16 cellular contexts compared by ENCODE assay signal in genomic region chr12:57816001-57816854, GRCh38. TPM values are rescaled to one million over a fixed set of nuclear protein-coding genes. Genes with fewer than 3 reads are reported as not detected.
DNase-seq lines count a peak whose midpoint lies in the region; ATAC-seq, FAIRE-seq and TF ChIP-seq lines count a peak whose summit lies in the region.
"Had no signal": no experiment of that assay in that cellular context is flagged by ENCODE, and none has a peak within 500 bp of the region (broad histone marks: within the 10 kb centered on the region; RNA-seq: fewer than 3 reads in every experiment).

No MANE protein-coding gene starts in this region.

- H3K9me3 ChIP-seq in BLaER1 treated with 17β-estradiol and CSF1 and Interleukin-3, amounts not matched to agents 10 nM and 100 nM (replicated peaks in 1 of 11): no peaks in the 10 kb centered on the region
- H3K9me3 ChIP-seq in K562 (replicated peaks; ENCODE audit: control insufficient read depth, insufficient read depth, low read depth, low read length) (no peaks in the 10 kb centered on the region), osteoblast (ENCODE audit: low read depth, low read length) (no peaks in the 10 kb centered on the region)
- H3K9me3 ChIP-seq: BLaER1, breast epithelium had no signal

- 40% methylated on average over 3 of the region's 3 CpGs for WGBS in K562 (ENCODE audit: insufficient coverage, low coverage, missing lambda C conversion rate)

- H3K4me3 ChIP-seq in BLaER1 treated with 17β-estradiol and CSF1 and Interleukin-3, amounts not matched to agents 10 nM and 100 nM: no peak overlapping the region
- H3K4me3 ChIP-seq in K562 (no peak overlapping the region), osteoblast (ENCODE audit: insufficient read depth, low read length) (no peak overlapping the region)
- H3K4me3 ChIP-seq: BLaER1, breast epithelium had no signal

- H3K36me3 ChIP-seq in BLaER1 treated with 17β-estradiol and CSF1 and Interleukin-3, amounts not matched to agents 10 nM and 100 nM: peaks cover 23 to 37% (median 30%) of the 10 kb centered on the region in 11 experiments
- H3K36me3 ChIP-seq in K562 (ENCODE audit: control insufficient read depth, insufficient read depth, low read length) (peaks cover under 1% of the 10 kb centered on the region; the same call in 1 of the 3 replicates), osteoblast (ENCODE audit: insufficient read depth, low read length) (peaks cover 30% of the 10 kb centered on the region)
- H3K36me3 ChIP-seq: breast epithelium had no signal

- no peak for TF ChIP-seq POLR2A in K562 (conservative IDR thresholded peaks at IDR 0.05)

- peak; percentile 71 for FAIRE-seq in K562 (lab: Jason Lieb, UNC)

- H3K79me2 ChIP-seq in K562 (ENCODE audit: control insufficient read depth, insufficient read depth, low read length): no peaks in the 10 kb centered on the region
- no peaks in the 10 kb centered on the region for H3K79me2 ChIP-seq in osteoblast (ENCODE audit: insufficient read depth, low read length)

- peaks cover 0 to 57% (median 21%) of the 10 kb centered on the region in 10 experiments; a peak in 14 of 20 replicates for H3K4me1 ChIP-seq in BLaER1 treated with 17β-estradiol and CSF1 and Interleukin-3, amounts not matched to agents 10 nM and 100 nM
- H3K4me1 ChIP-seq in K562 (replicated peaks in 1 of 2; ENCODE audit: control insufficient read depth in 2 of 2, insufficient read depth in 2 of 2, low read length in 2 of 2) (peaks cover 9 to 17% of the 10 kb centered on the region in 2 experiments; a peak in 3 of 5 replicates), osteoblast (ENCODE audit: insufficient read depth, low read length) (peaks cover 22% of the 10 kb centered on the region)
- H3K4me1 ChIP-seq: BLaER1 had no signal

- peak overlapping the region in 1 of 11 experiments; percentile 11; a peak in 1 of 22 replicates for H3K9ac ChIP-seq in BLaER1 treated with 17β-estradiol and CSF1 and Interleukin-3, amounts not matched to agents 10 nM and 100 nM
- H3K9ac ChIP-seq in K562 (ENCODE audit: insufficient read depth in 1 of 2, low read depth in 2 of 2, low read length in 2 of 2): peak overlapping the region in 1 of 2 experiments; percentile 23; a peak in 1 of 4 replicates
- H3K9ac ChIP-seq: BLaER1 had no signal

- peaks cover 0 to 22% (median 0%) of the 10 kb centered on the region in 11 experiments; a peak in 7 of 22 replicates for H4K20me1 ChIP-seq in BLaER1 treated with 17β-estradiol and CSF1 and Interleukin-3, amounts not matched to agents 10 nM and 100 nM
- H4K20me1 ChIP-seq in K562 (replicated peaks; ENCODE audit: control insufficient read depth, insufficient read depth, low read length) (no peaks in the 10 kb centered on the region; the same call in 1 of the 2 replicates), osteoblast (ENCODE audit: insufficient read depth, low read length) (peaks cover 22% of the 10 kb centered on the region)
- H4K20me1 ChIP-seq: BLaER1 had no signal

- TF ChIP-seq RAD21 in K562 (CRISPR knock-in tag; conservative IDR thresholded peaks at IDR 0.05 in 1 of 2, IDR thresholded peaks at IDR 0.05 in 1 of 2): no peak

- H2AFZ ChIP-seq in K562 (ENCODE audit: low read depth, low read length) (peak overlapping the region; percentile 61), osteoblast (ENCODE audit: low read length) (no peak overlapping the region)

- TF ChIP-seq CTCF in K562 (IDR thresholded peaks at IDR 0.05 in 2 of 3, conservative IDR thresholded peaks at IDR 0.05 in 1 of 3; ENCODE audit: insufficient read depth in 2 of 3, low read depth in 1 of 3, low read length in 3 of 3) (no peak), osteoblast (IDR thresholded peaks at IDR 0.05; ENCODE audit: extremely low read depth, low read depth, low read length) (no peak)

- H3K4me2 ChIP-seq in BLaER1 treated with 17β-estradiol and CSF1 and Interleukin-3, amounts not matched to agents 10 nM and 100 nM: peak overlapping the region in 7 of 11 experiments; percentile 19 to 85 (median 81); a peak in 13 of 22 replicates
- H3K4me2 ChIP-seq in K562 (ENCODE audit: insufficient read depth, low read length) (no peak overlapping the region), osteoblast (ENCODE audit: insufficient read depth, low read length) (no peak overlapping the region)
- H3K4me2 ChIP-seq: BLaER1 had no signal

- peaks cover 4% of the 10 kb centered on the region for H3K9me1 ChIP-seq in K562 (ENCODE audit: control insufficient read depth, insufficient read depth, low read length)

- H3K27ac ChIP-seq in BLaER1 treated with 17β-estradiol and CSF1 and Interleukin-3, amounts not matched to agents 10 nM and 100 nM: peak overlapping the region in 7 of 11 experiments; percentile 16 to 78 (median 60); a peak in 13 of 22 replicates
- H3K27ac ChIP-seq in K562 (ENCODE audit: extremely low read depth, low read depth, low read length) (peak overlapping the region; percentile 37; the same call in 1 of the 3 replicates), osteoblast (ENCODE audit: low read depth, low read length) (no peak overlapping the region)
- H3K27ac ChIP-seq: BLaER1, VCaP had no signal

- DNase-seq in COLO668 (lab: John Stamatoyannopoulos, UW; ENCODE audit: unreplicated experiment) (peak; percentile 40), K562 (ENCODE audit: extremely low read depth in 1 of 4, low spot score in 3 of 4) (no peak), posterior vena cava (ENCODE audit: low spot score) (peak; percentile 64), osteoblast (ENCODE audit: insufficient read length, low spot score, missing footprints) (no peak), NCI-H2227 treated with DMSO at 0.1 percent for 48 hours (lab: John Stamatoyannopoulos, UW) (no peak), NCI-H82 treated with DMSO at 0.1 percent for 48 hours (lab: John Stamatoyannopoulos, UW; ENCODE audit: unreplicated experiment) (no peak)
- DNase-seq: effector CD8-positive, alpha-beta T cell; EL; H9; NCI-H446; nephron progenitor cell; stimulated activated CD4-positive, alpha-beta T cell treated with anti-CD3 and anti-CD28 coated beads, Interleukin-4, amount 100 ng/mL, for 24 hours had no signal

- no TSS peak for BruUV-seq in K562 (replicated peaks; lab: Mats Ljungman, UMichigan)

- ATAC-seq in K562: no peak

- intact Hi-C loops in K562 (cut with micrococcal nuclease): no loop called here
- intact Hi-C loops in posterior vena cava (cut with DNase I): no loop called here

- POLR2A ChIA-PET in K562 (lab: Yijun Ruan, JAX): interaction anchor here (0.5 to 1.3 kb wide), 7 partner anchors 9 to 30 kb away, joined by 3 to 5 read pairs (median 4); no protein-coding TSS in a partner anchor

- TF ChIP-seq EP300 in K562 (IDR thresholded peaks at IDR 0.05; ENCODE audit: low read length): no peak

- CTCF ChIA-PET in K562 (lab: Yijun Ruan, JAX; ENCODE audit: low intra/inter-chr PET ratio): interaction anchor here (1.1 kb wide), 1 partner anchor 89 kb away, joined by 6 read pairs; no protein-coding TSS in a partner anchor

- no peaks in the 10 kb centered on the region for H3K27me3 ChIP-seq in BLaER1 treated with 17β-estradiol and CSF1 and Interleukin-3, amounts not matched to agents 10 nM and 100 nM
- no peaks in the 10 kb centered on the region for H3K27me3 ChIP-seq in K562 (ENCODE audit: control insufficient read depth in 2 of 2, insufficient read depth in 2 of 2, low read length in 2 of 2)
- H3K27me3 ChIP-seq in osteoblast (ENCODE audit: insufficient read depth, low read length): no peaks in the 10 kb centered on the region
- H3K27me3 ChIP-seq: BLaER1, breast epithelium had no signal

- in situ Hi-C loops in K562 (cut with MboI): no loop called here

RNA-seq across cellular contexts. Expression of gene AVIL, which starts 2.3 kb away (rescaled TPM):
- total RNA-seq in K562 (2011; cell fraction: chromatin; rRNA removed; ENCODE audit: low replicate concordance): 1.2 and 1.3 TPM in 2 replicates
- 0.39 and 0.83 TPM in 2 replicates for total RNA-seq in K562 (2011; cell fraction: nucleolus; rRNA removed)
- total RNA-seq in K562 (2011; cell fraction: nucleoplasm; rRNA removed): 1.1 and 1.5 TPM in 2 replicates
- total RNA-seq in K562 (2014; rRNA removed) (0.05 and 0.24 TPM in 2 replicates), K562 (2014; rRNA removed; fragmentation: Illumina TruSeq; extraction: Trizol) (0.16 and 0.22 TPM in 2 replicates), K562 (2015; rRNA removed; fragmentation: Illumina TruSeq; extraction: Trizol) (0.25 and 0.34 TPM in 2 replicates), K562 (2021) (0.27 and 0.33 TPM in 2 replicates), posterior vena cava (1 to 10 TPM; 5.6 to 6.3 TPM), osteoblast (5.4 and 7.1 TPM in 2 replicates)
- polyA plus RNA-seq in K562 (2011; rRNA removed) (0.17 and 0.24 TPM in 2 replicates), K562 (2014; fragmentation: Illumina TruSeq; extraction: Trizol) (0.39 TPM in 2 replicates), K562 (2014; fragmentation: Nextera tagmentation; extraction: Ambion mirVana) (under 1 TPM; 0.24 to 0.36 TPM), K562 (2014; rRNA removed) (1.5 TPM in 1 of 2 replicates, not detected in the other)
- 0.10 and 0.18 TPM in 2 replicates for polyA plus RNA-seq in K562 (2011; cell fraction: cytosol; rRNA removed)
- polyA plus RNA-seq in K562 (2011; cell fraction: nucleus; rRNA removed): 0.55 and 0.97 TPM in 2 replicates
- polyA plus RNA-seq in K562 (2012): 0.73 and 2.2 TPM in 2 replicates
- polyA minus RNA-seq in K562 (2011; rRNA and poly(A)+ RNA removed): 0.18 and 0.27 TPM in 2 replicates
- not detected in 2 replicates for polyA minus RNA-seq in K562 (2011; cell fraction: cytosol; rRNA and poly(A)+ RNA removed)
- 0.27 and 0.89 TPM in 2 replicates for polyA minus RNA-seq in K562 (2011; cell fraction: nucleus; rRNA and poly(A)+ RNA removed)

RNA-seq across cellular contexts. Expression of gene CTDSP2, which starts 30.3 kb away (rescaled TPM):
- 89.2 and 157 TPM in 2 replicates for total RNA-seq in K562 (2011; cell fraction: chromatin; rRNA removed; ENCODE audit: low replicate concordance)
- 72.6 and 88.1 TPM in 2 replicates for total RNA-seq in K562 (2011; cell fraction: nucleolus; rRNA removed)
- 93.3 and 110 TPM in 2 replicates for total RNA-seq in K562 (2011; cell fraction: nucleoplasm; rRNA removed)
- total RNA-seq in K562 (2014; rRNA removed) (42.0 and 60.5 TPM in 2 replicates), K562 (2014; rRNA removed; fragmentation: Illumina TruSeq; extraction: Trizol) (46.6 and 47.7 TPM in 2 replicates), K562 (2015; rRNA removed; fragmentation: Illumina TruSeq; extraction: Trizol) (39.8 and 40.2 TPM in 2 replicates), K562 (2021) (93.7 and 108 TPM in 2 replicates), posterior vena cava (100 to 1,000 TPM; 135 to 138 TPM), osteoblast (105 and 116 TPM in 2 replicates)
- polyA plus RNA-seq in K562 (2011; rRNA removed) (87.2 and 94.7 TPM in 2 replicates), K562 (2014; fragmentation: Illumina TruSeq; extraction: Trizol) (86.4 and 89.3 TPM in 2 replicates), K562 (2014; fragmentation: Nextera tagmentation; extraction: Ambion mirVana) (10 to 100 TPM; 20.4 to 24.1 TPM), K562 (2014; rRNA removed) (62.5 and 64.5 TPM in 2 replicates)
- 115 and 117 TPM in 2 replicates for polyA plus RNA-seq in K562 (2011; cell fraction: cytosol; rRNA removed)
- polyA plus RNA-seq in K562 (2011; cell fraction: nucleus; rRNA removed): 128 and 133 TPM in 2 replicates
- 83.4 and 116 TPM in 2 replicates for polyA plus RNA-seq in K562 (2012)
- polyA minus RNA-seq in K562 (2011; rRNA and poly(A)+ RNA removed): 102 and 145 TPM in 2 replicates
- polyA minus RNA-seq in K562 (2011; cell fraction: cytosol; rRNA and poly(A)+ RNA removed): 85.8 and 88.5 TPM in 2 replicates
- polyA minus RNA-seq in K562 (2011; cell fraction: nucleus; rRNA and poly(A)+ RNA removed): 40.9 and 69.2 TPM in 2 replicates

RNA-seq across cellular contexts. Expression of gene TSFM, which starts 33.6 kb away (rescaled TPM):
- 19.9 and 28.1 TPM in 2 replicates for total RNA-seq in K562 (2011; cell fraction: chromatin; rRNA removed; ENCODE audit: low replicate concordance)
- total RNA-seq in K562 (2011; cell fraction: nucleolus; rRNA removed): 16.2 and 23.0 TPM in 2 replicates
- 21.9 and 30.2 TPM in 2 replicates for total RNA-seq in K562 (2011; cell fraction: nucleoplasm; rRNA removed)
- 56.7 and 74.2 TPM in 2 replicates for total RNA-seq in K562 (2014; rRNA removed)
- 48.1 and 56.4 TPM in 2 replicates for total RNA-seq in K562 (2014; rRNA removed; fragmentation: Illumina TruSeq; extraction: Trizol)
- total RNA-seq in K562 (2015; rRNA removed; fragmentation: Illumina TruSeq; extraction: Trizol): 56.0 and 58.2 TPM in 2 replicates
- total RNA-seq in K562 (2021): 62.4 and 62.6 TPM in 2 replicates
- polyA plus RNA-seq in K562 (2011; rRNA removed): 38.9 and 44.6 TPM in 2 replicates
- polyA plus RNA-seq in K562 (2011; cell fraction: cytosol; rRNA removed): 21.4 and 23.3 TPM in 2 replicates
- 15.8 and 18.8 TPM in 2 replicates for polyA plus RNA-seq in K562 (2011; cell fraction: nucleus; rRNA removed)
- 34.8 and 50.5 TPM in 2 replicates for polyA plus RNA-seq in K562 (2012)
- polyA plus RNA-seq in K562 (2014; fragmentation: Illumina TruSeq; extraction: Trizol): 55.3 and 57.1 TPM in 2 replicates
- polyA plus RNA-seq in K562 (2014; fragmentation: Nextera tagmentation; extraction: Ambion mirVana): 100 to 1,000 TPM; 166 to 198 TPM
- 60.2 and 70.7 TPM in 2 replicates for polyA plus RNA-seq in K562 (2014; rRNA removed)
- polyA minus RNA-seq in K562 (2011; rRNA and poly(A)+ RNA removed): 11.8 and 13.0 TPM in 2 replicates
- 13.4 and 15.1 TPM in 2 replicates for polyA minus RNA-seq in K562 (2011; cell fraction: cytosol; rRNA and poly(A)+ RNA removed)
- polyA minus RNA-seq in K562 (2011; cell fraction: nucleus; rRNA and poly(A)+ RNA removed): 7.0 and 9.2 TPM in 2 replicates
- 10 to 100 TPM; 15.9 to 16.4 TPM for total RNA-seq in posterior vena cava
- 18.1 and 18.3 TPM in 2 replicates for total RNA-seq in osteoblast

RNA-seq across cellular contexts. Expression of gene EEF1AKMT3, which starts 43.8 kb away (rescaled TPM):
- total RNA-seq in K562 (2011; cell fraction: chromatin; rRNA removed; ENCODE audit: low replicate concordance): 15.8 and 16.5 TPM in 2 replicates
- 9.3 and 9.8 TPM in 2 replicates for total RNA-seq in K562 (2011; cell fraction: nucleolus; rRNA removed)
- total RNA-seq in K562 (2011; cell fraction: nucleoplasm; rRNA removed): 17.6 and 32.4 TPM in 2 replicates
- total RNA-seq in K562 (2014; rRNA removed) (4.1 and 6.0 TPM in 2 replicates), K562 (2014; rRNA removed; fragmentation: Illumina TruSeq; extraction: Trizol) (6.9 and 7.8 TPM in 2 replicates), K562 (2015; rRNA removed; fragmentation: Illumina TruSeq; extraction: Trizol) (6.1 and 6.6 TPM in 2 replicates), K562 (2021) (7.2 and 11.7 TPM in 2 replicates), posterior vena cava (1 to 10 TPM; 7.9 to 9.3 TPM), osteoblast (8.3 and 8.8 TPM in 2 replicates)
- polyA plus RNA-seq in K562 (2011; rRNA removed) (17.2 and 17.6 TPM in 2 replicates), K562 (2014; fragmentation: Illumina TruSeq; extraction: Trizol) (9.1 and 10.6 TPM in 2 replicates), K562 (2014; fragmentation: Nextera tagmentation; extraction: Ambion mirVana) (1 to 10 TPM; 4.9 to 9.1 TPM), K562 (2014; rRNA removed) (7.9 and 11.4 TPM in 2 replicates)
- polyA plus RNA-seq in K562 (2011; cell fraction: cytosol; rRNA removed): 11.6 and 19.1 TPM in 2 replicates
- 18.5 and 21.8 TPM in 2 replicates for polyA plus RNA-seq in K562 (2011; cell fraction: nucleus; rRNA removed)
- polyA plus RNA-seq in K562 (2012): 9.6 and 10.6 TPM in 2 replicates
- polyA minus RNA-seq in K562 (2011; rRNA and poly(A)+ RNA removed): 10.0 and 10.5 TPM in 2 replicates
- 6.1 and 9.4 TPM in 2 replicates for polyA minus RNA-seq in K562 (2011; cell fraction: cytosol; rRNA and poly(A)+ RNA removed)
- polyA minus RNA-seq in K562 (2011; cell fraction: nucleus; rRNA and poly(A)+ RNA removed): 3.9 and 6.0 TPM in 2 replicates

RNA-seq across cellular contexts. Expression of gene METTL1, which starts 44.3 kb away (rescaled TPM):
- 40.7 and 110 TPM in 2 replicates for total RNA-seq in K562 (2011; cell fraction: chromatin; rRNA removed; ENCODE audit: low replicate concordance)
- 57.1 and 83.5 TPM in 2 replicates for total RNA-seq in K562 (2011; cell fraction: nucleolus; rRNA removed)
- total RNA-seq in K562 (2011; cell fraction: nucleoplasm; rRNA removed): 43.7 and 55.2 TPM in 2 replicates
- total RNA-seq in K562 (2014; rRNA removed) (24.0 and 42.5 TPM in 2 replicates), K562 (2014; rRNA removed; fragmentation: Illumina TruSeq; extraction: Trizol) (12.6 and 14.6 TPM in 2 replicates), K562 (2015; rRNA removed; fragmentation: Illumina TruSeq; extraction: Trizol) (17.5 and 18.0 TPM in 2 replicates), K562 (2021) (44.0 and 49.3 TPM in 2 replicates), posterior vena cava (10 to 100 TPM; 16.6 to 22.8 TPM), osteoblast (2.9 TPM in 2 replicates)
- polyA plus RNA-seq in K562 (2011; rRNA removed) (39.2 and 45.1 TPM in 2 replicates), K562 (2014; fragmentation: Illumina TruSeq; extraction: Trizol) (36.8 and 47.6 TPM in 2 replicates), K562 (2014; fragmentation: Nextera tagmentation; extraction: Ambion mirVana) (10 to 100 TPM; 52.9 to 65.9 TPM), K562 (2014; rRNA removed) (23.9 and 32.1 TPM in 2 replicates)
- polyA plus RNA-seq in K562 (2011; cell fraction: cytosol; rRNA removed): 33.7 and 38.8 TPM in 2 replicates
- polyA plus RNA-seq in K562 (2011; cell fraction: nucleus; rRNA removed): 75.9 and 78.4 TPM in 2 replicates
- 25.3 and 44.9 TPM in 2 replicates for polyA plus RNA-seq in K562 (2012)
- 23.4 and 33.9 TPM in 2 replicates for polyA minus RNA-seq in K562 (2011; rRNA and poly(A)+ RNA removed)
- 15.1 and 20.4 TPM in 2 replicates for polyA minus RNA-seq in K562 (2011; cell fraction: cytosol; rRNA and poly(A)+ RNA removed)
- 30.3 and 41.1 TPM in 2 replicates for polyA minus RNA-seq in K562 (2011; cell fraction: nucleus; rRNA and poly(A)+ RNA removed)

Comparison
In these comparisons a context has a peak if more than half of its experiments do, and no peak if none do; other contexts are left out.
1. H3K4me2 ChIP-seq: peak in BLaER1 treated with 17β-estradiol and CSF1 and Interleukin-3, amounts not matched to agents 10 nM and 100 nM (7 of 11); none in K562 (single experiment) and osteoblast (single experiment).
2. DNase-seq: peak in COLO668 (single experiment) and posterior vena cava (single experiment); none in K562 (0 of 4), osteoblast (single experiment), NCI-H2227 treated with DMSO at 0.1 percent for 48 hours (single experiment) and NCI-H82 treated with DMSO at 0.1 percent for 48 hours (single experiment).